8 cellular contexts compared by ENCODE assay signal in the genomic region with DNA sequence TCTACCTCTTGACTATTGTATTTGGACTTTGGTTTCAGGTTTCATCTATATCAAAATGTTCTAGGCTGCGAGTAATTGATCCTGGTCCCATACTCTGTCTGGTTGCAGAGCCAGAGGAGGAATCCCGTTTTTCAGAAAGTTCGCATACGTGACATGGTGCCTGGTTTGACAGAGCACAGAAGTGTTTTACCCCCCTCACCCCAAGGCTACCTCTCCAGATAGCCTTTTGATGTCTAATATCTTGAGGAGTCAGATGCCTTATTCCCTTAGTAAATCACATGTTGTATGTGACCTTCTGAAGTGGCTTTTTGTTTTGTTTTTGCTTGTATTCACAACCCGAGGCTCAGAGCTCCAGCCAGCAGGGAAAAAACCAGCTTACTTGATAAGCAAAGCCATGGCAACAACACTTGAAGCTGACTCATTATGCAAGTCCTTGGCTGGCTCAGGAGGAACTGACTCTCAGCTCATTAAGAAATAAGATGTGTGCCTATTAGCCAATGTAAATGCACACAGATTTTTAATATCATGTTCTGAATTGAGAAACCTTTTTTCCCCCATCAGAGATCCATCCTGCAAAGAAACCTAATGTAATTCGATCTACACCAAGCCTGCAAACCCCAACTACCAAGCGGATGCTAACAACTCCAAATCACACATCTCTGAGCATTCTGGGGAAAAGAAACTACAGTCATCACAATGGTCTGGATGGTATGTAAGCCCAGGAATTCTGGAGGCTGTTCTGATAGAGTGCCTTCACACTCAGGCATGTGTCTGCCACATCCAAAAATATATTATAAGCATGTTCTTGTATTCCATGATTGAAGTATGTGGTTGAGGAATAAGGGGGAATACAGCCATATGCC. TPM values are rescaled to one million over a fixed set of nuclear protein-coding genes. Genes with fewer than 3 reads are reported as not detected.
DNase-seq lines count a peak whose midpoint lies in the region; ATAC-seq, FAIRE-seq and TF ChIP-seq lines count a peak whose summit lies in the region.

No MANE protein-coding gene starts in this region.

- H3K27me3 ChIP-seq in HL-60 (ENCODE audit: insufficient read depth, poor library complexity, severe bottlenecking) (no peaks in the 10 kb centered on the region), small intestine (ENCODE audit: control insufficient read depth in 2 of 2, insufficient read depth in 2 of 2, low read length in 2 of 2) (no peaks in the 10 kb centered on the region)

- H3K4me3 ChIP-seq in HL-60 (replicated peaks; ENCODE audit: insufficient read depth, low read length), result no peak overlapping the region
- no peak overlapping the region for H3K4me3 ChIP-seq in small intestine (ENCODE audit: low read depth in 1 of 2, low read length in 2 of 2)

- WGBS in small intestine, 3 donors, result 35 to 54% (median 39%) methylated on average over 7 of the region's 7 CpGs

- ATAC-seq in GM21526 (IDR thresholded peaks at IDR 0.05; ENCODE audit: low FRiP score, unreplicated experiment), result peak; percentile 91

- no peak for FAIRE-seq in small intestine (lab: Jason Lieb, UNC)

- H3K27ac ChIP-seq in HL-60 (replicated peaks), result peak overlapping the region; percentile 13
- H3K27ac ChIP-seq in small intestine (ENCODE audit: low read depth in 1 of 2, low read length in 1 of 2), result no peak overlapping the region

- H3K9me3 ChIP-seq in small intestine (ENCODE audit: control insufficient read depth, low read depth), result no peaks in the 10 kb centered on the region

- peak; percentile 44 for DNase-seq in NCI-H1436 (lab: John Stamatoyannopoulos, UW)
- DNase-seq in NCI-H1436 treated with DMSO at 0.1 percent for 48 hours (lab: John Stamatoyannopoulos, UW), result no peak
- DNase-seq in HL-60 (ENCODE audit: low read depth in 1 of 2, low spot score in 1 of 2), result peak; percentile 43 to 74
- peak; percentile 23 to 34 for DNase-seq in activated CD4-positive, alpha-beta T cell treated with anti-CD3 and anti-CD28 coated beads, Interleukin-2, amount 50 U/mL, for 48 hours
- peak in 26 of 42 donors; percentile 5 to 75 (median 30) for DNase-seq in head of caudate nucleus
- DNase-seq in small intestine, result peak; percentile 86
- DNase-seq in T1000 (lab: John Stamatoyannopoulos, UW), result no peak

- TF ChIP-seq CTCF in HL-60 (IDR thresholded peaks at IDR 0.05; ENCODE audit: insufficient read depth, low read length), result no peak

- peaks cover 6% of the 10 kb centered on the region in 2 donors for H3K4me1 ChIP-seq in small intestine (ENCODE audit: control insufficient read depth in 2 of 2, insufficient read depth in 1 of 2, low read depth in 1 of 2, low read length in 1 of 2)

- peaks cover 0 to 4% of the 10 kb centered on the region in 2 donors for H3K36me3 ChIP-seq in small intestine (ENCODE audit: control insufficient read depth in 2 of 2, insufficient read depth in 2 of 2, low read length in 2 of 2)

- intact Hi-C loops in head of caudate nucleus (cut with DNase I), result no loop called here

RNA-seq across cellular contexts. Expression of a gene that starts 41.4 kb away (rescaled TPM):
- polyA plus RNA-seq in small intestine, result 10 to 100 TPM in 2 of 3 donors, 1 to 10 TPM in 1; 6.4 to 40.3 (median 10.8) TPM

Comparison
In these comparisons a context has a peak if more than half of its experiments do, and no peak if none do; other contexts are left out.
1. DNase-seq: peak in NCI-H1436 (single experiment), HL-60 (2 of 2), activated CD4-positive, alpha-beta T cell treated with anti-CD3 and anti-CD28 coated beads, Interleukin-2, amount 50 U/mL, for 48 hours (2 of 2), head of caudate nucleus (26 of 42) and small intestine (single experiment); none in NCI-H1436 treated with DMSO at 0.1 percent for 48 hours (single experiment) and T1000 (single experiment).